ENCODE assay signal across 35 cellular contexts in the genomic region with DNA sequence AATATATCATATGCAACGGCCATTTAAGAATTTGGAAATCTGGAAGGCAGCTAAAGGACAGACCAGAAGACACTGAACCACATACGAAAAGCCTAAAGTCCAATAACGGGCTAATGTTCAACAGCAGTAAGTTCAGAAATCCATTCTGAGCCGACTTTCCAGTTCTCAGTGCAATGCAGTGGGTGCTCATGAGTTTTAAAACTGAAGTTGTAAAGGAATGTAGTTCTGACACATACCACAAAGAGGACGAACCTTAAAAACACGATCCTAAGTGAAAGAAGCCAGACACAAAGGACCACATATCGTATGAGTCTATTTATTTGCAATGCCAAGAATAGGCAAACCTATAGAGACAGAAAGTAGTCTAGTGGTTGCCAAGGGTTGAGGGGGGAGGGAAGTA.
"Had no signal": no experiment of that assay in that cellular context is flagged by ENCODE, and none has a peak within 500 bp of the region (broad histone marks: within the 10 kb centered on the region; RNA-seq: fewer than 3 reads in every experiment).

No MANE protein-coding gene starts in this region.

- H3K9ac ChIP-seq: KMS-11 had no signal

- H3K9me3 ChIP-seq: MG63 had no signal

- H3K27ac ChIP-seq: KMS-11 had no signal

- DNase-seq: Karpas-422, Kasumi-1, KG1, MG63, MM.1S, MV-4-11, NCI-H1048, NCI-H1092, NCI-H1092 treated with DMSO at 0.1 percent for 48 hours, NCI-H1105, NCI-H1105 treated with DMSO at 0.1 percent for 48 hours, NCI-H1417, NCI-H1417 treated with DMSO at 0.1 percent for 48 hours, NCI-H1436, NCI-H1436 treated with DMSO at 0.1 percent for 48 hours, NCI-H146, NCI-H1694, NCI-H1694 treated with DMSO at 0.1 percent for 48 hours, NCI-H187, NCI-H187 treated with DMSO at 0.1 percent for 48 hours, NCI-H1930, NCI-H2029, NCI-H2029 treated with DMSO at 0.1 percent for 48 hours, NCI-H2081, NCI-H2081 treated with DMSO at 0.1 percent for 48 hours, NCI-H2107, NCI-H2171, NCI-H2171 treated with DMSO at 0.1 percent for 48 hours, NCI-H2227 treated with DMSO at 0.1 percent for 48 hours, NCI-H345, NCI-H446, NCI-H446 treated with DMSO at 0.1 percent for 48 hours, NCI-H510A, NCI-H510A treated with DMSO at 0.1 percent for 48 hours had no signal

- H3K27me3 ChIP-seq: MG63 had no signal

- H3K36me3 ChIP-seq: MG63 had no signal

- H3K4me3 ChIP-seq: MG63 had no signal

- H3K4me2 ChIP-seq: KMS-11 had no signal
